1 cellular context compared by ENCODE assay signal in genomic region chr20:53513489-53514298, GRCh38.
TF ChIP-seq lines count a peak whose summit lies in the region.

No MANE protein-coding gene starts in this region.

TF ChIP-seq in HepG2, 621 proteins besides CTCF, POLR2A, EP300 and RAD21 (continued from another document and continues in another):
- TF ChIP-seq ZNF609 (CRISPR knock-in tag; IDR thresholded peaks at IDR 0.05; ENCODE audit: borderline replicate concordance) (peak; percentile 61; the same call in 1 of the 2 replicates), ZNF761 (CRISPR knock-in tag; conservative IDR thresholded peaks at IDR 0.05) (no peak), ZNF296 (CRISPR knock-in tag; conservative IDR thresholded peaks at IDR 0.05) (no peak; the same call in 1 of the 2 replicates), E2F1 (CRISPR knock-in tag; IDR thresholded peaks at IDR 0.05) (0 out of 2 replicates have a peak, but pooled peaks have one; percentile 42), PAXIP1 (CRISPR knock-in tag; conservative IDR thresholded peaks at IDR 0.05) (peak; percentile 13; the same call in 1 of the 2 replicates), RORA (CRISPR knock-in tag; IDR thresholded peaks at IDR 0.05) (no peak), ZBTB3 (CRISPR knock-in tag; IDR thresholded peaks at IDR 0.05; ENCODE audit: borderline replicate concordance, low read depth) (no peak), BCL6 (CRISPR knock-in tag; IDR thresholded peaks at IDR 0.05) (peak; percentile 58), HMGXB3 (CRISPR knock-in tag; IDR thresholded peaks at IDR 0.05; ENCODE audit: borderline replicate concordance) (no peak), ZNF510 (CRISPR knock-in tag; IDR thresholded peaks at IDR 0.05; ENCODE audit: low read depth) (no peak), NCOA1 (CRISPR knock-in tag; IDR thresholded peaks at IDR 0.05) (no peak), ZNF770 (CRISPR knock-in tag; IDR thresholded peaks at IDR 0.05) (no peak), POGK (CRISPR knock-in tag; conservative IDR thresholded peaks at IDR 0.05) (no peak), TCF7 (IDR thresholded peaks at IDR 0.05; ENCODE audit: low read depth) (peak; percentile 52), STAT5B (CRISPR knock-in tag; IDR thresholded peaks at IDR 0.05) (no peak), RARA (CRISPR knock-in tag; IDR thresholded peaks at IDR 0.05) (0 out of 2 replicates have a peak, but pooled peaks have one; percentile 24), TP53 (CRISPR knock-in tag; conservative IDR thresholded peaks at IDR 0.05) (no peak), SOX5 (CRISPR knock-in tag; IDR thresholded peaks at IDR 0.05; ENCODE audit: borderline replicate concordance) (peak; percentile 63; the same call in 1 of the 2 replicates), XRCC5 (optimal IDR thresholded peaks at IDR 0.05; ENCODE audit: low read length) (peak; percentile 68), ZBTB34 (CRISPR knock-in tag; IDR thresholded peaks at IDR 0.05) (no peak), RCOR2 (CRISPR knock-in tag; IDR thresholded peaks at IDR 0.05) (no peak), ZNF207 (IDR thresholded peaks at IDR 0.05; ENCODE audit: borderline replicate concordance) (no peak), MTF2 (CRISPR knock-in tag; IDR thresholded peaks at IDR 0.05; ENCODE audit: borderline replicate concordance) (no peak), AFF4 (CRISPR knock-in tag; IDR thresholded peaks at IDR 0.05) (no peak), CSRNP1 (CRISPR knock-in tag; IDR thresholded peaks at IDR 0.05) (peak; percentile 56; the same call in 1 of the 2 replicates), HOXA5 (CRISPR knock-in tag; IDR thresholded peaks at IDR 0.05) (peak; percentile 34)
